9 cellular contexts compared by ENCODE assay signal in the genomic region with DNA sequence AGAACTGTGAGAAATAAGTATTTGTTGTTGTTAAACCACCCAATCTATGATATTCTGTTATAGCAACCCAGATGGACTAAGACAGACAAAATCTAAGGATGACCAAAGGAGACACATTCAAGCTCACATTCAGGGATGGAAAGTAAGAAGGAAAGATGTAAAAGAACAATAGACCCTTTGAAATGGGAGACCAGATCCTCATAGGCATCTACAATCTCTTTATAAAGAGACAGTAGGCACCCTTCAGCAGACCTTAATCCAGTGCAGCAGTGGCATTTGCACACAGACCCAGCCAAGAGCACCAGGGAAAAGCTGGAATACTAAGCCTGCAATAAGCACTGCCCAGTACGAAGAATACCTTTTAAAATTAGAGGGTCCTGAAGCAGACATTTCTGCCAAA.
"Had no signal": no experiment of that assay in that cellular context is flagged by ENCODE, and none has a peak within 500 bp of the region (broad histone marks: within the 10 kb centered on the region; RNA-seq: fewer than 3 reads in every experiment).

No MANE protein-coding gene starts in this region.

- H3K27ac ChIP-seq: GM23248, HL-60 had no signal

- H3K9ac ChIP-seq: GM23248 had no signal

- H3K36me3 ChIP-seq: HAP-1 had no signal

- H3K4me3 ChIP-seq: GM23248, HAP-1 had no signal

- ATAC-seq: HCT116, HepG2 had no signal

- H3K4me1 ChIP-seq: HAP-1 had no signal

- DNase-seq: GM23248, GOT3, H7, HFFc6, KBM-7 had no signal

- H2AFZ ChIP-seq: GM23248 had no signal
